27 cellular contexts compared by ENCODE assay signal in the genomic region with DNA sequence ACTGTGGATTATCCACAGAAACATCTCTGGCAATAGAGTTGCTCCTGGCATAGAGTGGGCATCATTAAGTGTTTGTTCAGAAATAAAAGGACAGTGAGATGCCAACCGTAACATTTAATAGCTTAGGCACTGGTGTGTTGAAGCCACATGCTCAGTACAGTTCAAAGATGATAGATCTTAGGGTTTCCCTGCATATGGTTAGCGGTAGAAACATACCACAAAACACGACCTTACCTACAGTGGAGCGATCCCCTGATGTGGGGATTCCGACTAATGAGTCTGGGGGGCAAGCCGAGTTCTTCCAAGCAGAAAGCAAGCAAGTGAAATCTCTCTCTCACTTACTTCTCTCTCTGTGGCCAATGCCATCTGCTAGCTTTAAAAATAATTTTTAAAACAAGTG.
"Had no signal": no experiment of that assay in that cellular context is flagged by ENCODE, and none has a peak within 500 bp of the region (broad histone marks: within the 10 kb centered on the region; RNA-seq: fewer than 3 reads in every experiment).

No MANE protein-coding gene starts in this region.

- DNase-seq: activated CD4-positive, alpha-beta T cell treated with anti-CD3 and anti-CD28 coated beads for 36 hours; activated CD4-positive, alpha-beta T cell treated with anti-CD3 and anti-CD28 coated beads, Interleukin-2, amount 50 U/mL, for 1 hour; activated CD8-positive, alpha-beta memory T cell treated with anti-CD3 and anti-CD28 coated beads, Interleukin-2, amount 50 U/mL, for 4 hours; activated CD8-positive, alpha-beta T cell treated with anti-CD3 and anti-CD28 coated beads for 36 hours; activated gamma-delta T cell treated with Interleukin-2 at 50 U/mL for 16 hours; activated naive CD4-positive, alpha-beta T cell treated with anti-CD3 and anti-CD28 coated beads, Interleukin-2, amount 10 ng/mL, durations not matched to agents 7 days and 5 days; activated T-cell treated with anti-CD3 and anti-CD28 coated beads, Interleukin-2, amount 50 U/mL, for 72 hours; amniotic stem cell; body of pancreas; Karpas-422; MM.1S; NCI-H1105 treated with DMSO at 0.1 percent for 48 hours; NCI-H1436 treated with DMSO at 0.1 percent for 48 hours; NCI-H187; NCI-H2171; NCI-H2227 treated with DMSO at 0.1 percent for 48 hours; NCI-H446 treated with DMSO at 0.1 percent for 48 hours; NCI-H524 treated with DMSO at 0.1 percent for 48 hours; NCI-H748 treated with DMSO at 0.1 percent for 48 hours; T-cell; T-helper 2 cell had no signal

- H3K27ac ChIP-seq: ascending aorta, body of pancreas, SK-N-MC, VCaP had no signal

- H3K27me3 Mint-ChIP-seq: activated CD4-positive, alpha-beta T cell treated with anti-CD3 and anti-CD28 coated beads for 36 hours; activated CD8-positive, alpha-beta T cell treated with anti-CD3 and anti-CD28 coated beads for 36 hours; activated naive CD4-positive, alpha-beta T cell treated with anti-CD3 and anti-CD28 coated beads, Interleukin-2, amount 10 ng/mL, durations not matched to agents 7 days and 5 days; central memory CD8-positive, alpha-beta T cell; T-cell had no signal

- ATAC-seq: activated CD4-positive, alpha-beta T cell treated with anti-CD3 and anti-CD28 coated beads for 36 hours; activated CD8-positive, alpha-beta T cell treated with anti-CD3 and anti-CD28 coated beads for 36 hours; activated T-cell treated with anti-CD3 and anti-CD28 coated beads, Interleukin-2, amount 50 U/mL, for 72 hours; body of pancreas; K562; T-cell had no signal

- H3K9me3 Mint-ChIP-seq: activated CD8-positive, alpha-beta T cell treated with anti-CD3 and anti-CD28 coated beads for 36 hours; activated naive CD4-positive, alpha-beta T cell treated with anti-CD3 and anti-CD28 coated beads, Interleukin-2, amount 10 ng/mL, durations not matched to agents 7 days and 5 days; activated T-helper 2 cell treated with anti-CD3 and anti-CD28 coated beads, Interferon-gamma antibody, Interleukin-2, Interleukin-4, amounts not matched to agents 10 μg/mL and 5 μg/mL and 100 μg/mL, durations not matched to agents 14 hours and 24 hours and 36 hours; central memory CD8-positive, alpha-beta T cell; T-cell had no signal

- H3K27ac Mint-ChIP-seq: activated CD4-positive, alpha-beta T cell treated with anti-CD3 and anti-CD28 coated beads for 36 hours; activated CD8-positive, alpha-beta T cell treated with anti-CD3 and anti-CD28 coated beads for 36 hours; activated naive CD4-positive, alpha-beta T cell treated with anti-CD3 and anti-CD28 coated beads, Interleukin-2, amount 10 ng/mL, durations not matched to agents 7 days and 5 days; activated T-cell treated with anti-CD3 and anti-CD28 coated beads, Interleukin-2, amount 50 U/mL, for 72 hours; T-cell had no signal

- H3K9me3 ChIP-seq: ascending aorta had no signal

- H3K4me3 ChIP-seq: ascending aorta, body of pancreas, K562, SK-N-MC had no signal

- H3K27me3 ChIP-seq: ascending aorta, body of pancreas had no signal

- H3K4me1 Mint-ChIP-seq: activated naive CD4-positive, alpha-beta T cell treated with anti-CD3 and anti-CD28 coated beads, Interleukin-2, amount 10 ng/mL, durations not matched to agents 7 days and 5 days had no signal

- H3K4me3 Mint-ChIP-seq: activated CD4-positive, alpha-beta T cell treated with anti-CD3 and anti-CD28 coated beads for 36 hours; activated CD8-positive, alpha-beta T cell treated with anti-CD3 and anti-CD28 coated beads for 36 hours; activated naive CD4-positive, alpha-beta T cell treated with anti-CD3 and anti-CD28 coated beads, Interleukin-2, amount 10 ng/mL, durations not matched to agents 7 days and 5 days; activated T-cell treated with anti-CD3 and anti-CD28 coated beads, Interleukin-2, amount 50 U/mL, for 72 hours; central memory CD8-positive, alpha-beta T cell; T-cell had no signal

- H3K4me1 ChIP-seq: ascending aorta, body of pancreas had no signal

- H3K36me3 ChIP-seq: ascending aorta had no signal
